Comparison of ENCODE assay signal across 12 cellular contexts in genomic region chr7:2611401-2611800, GRCh38.
"Had no signal": no experiment of that assay in that cellular context is flagged by ENCODE, and none has a peak within 500 bp of the region (broad histone marks: within the 10 kb centered on the region; RNA-seq: fewer than 3 reads in every experiment).

No MANE protein-coding gene starts in this region.

- H3K9me3 ChIP-seq: lower lobe of right lung, upper lobe of right lung had no signal

- H2AFZ ChIP-seq: hepatocyte had no signal

- DNase-seq: activated CD4-positive, alpha-beta T cell treated with anti-CD3 and anti-CD28 coated beads, Interleukin-2, amount 50 U/mL, for 48 hours; activated gamma-delta T cell; dermis blood vessel endothelial cell; left cardiac atrium; lower lobe of right lung; nucleus accumbens; stimulated activated naive CD4-positive, alpha-beta T cell; T-helper 17 cell; upper lobe of right lung had no signal

- H3K36me3 ChIP-seq: lower lobe of right lung, upper lobe of right lung had no signal

- H3K27ac ChIP-seq: epithelial cell of prostate, hepatocyte, lower lobe of right lung, upper lobe of right lung had no signal

- H3K79me2 ChIP-seq: hepatocyte had no signal

- FAIRE-seq: islet of Langerhans had no signal

- ATAC-seq: left cardiac atrium, lower lobe of right lung, T-helper 17 cell, upper lobe of right lung had no signal

- H3K4me2 ChIP-seq: hepatocyte had no signal

- H3K27me3 ChIP-seq: hepatocyte, upper lobe of right lung had no signal

- H3K4me3 ChIP-seq: hepatocyte, lower lobe of right lung, upper lobe of right lung had no signal
